Comparison of ENCODE assay signal across 1 cellular context in genomic region chr11:16271258-16271657, GRCh38.
A peak's percentile ranks its signal among the peaks of the same experiment; 100 is the strongest.
TF ChIP-seq lines count a peak whose summit lies in the region.

No MANE protein-coding gene starts in this region.

TF ChIP-seq in K562, 482 proteins besides CTCF, POLR2A, EP300 and RAD21 (continued from another document):
- TF ChIP-seq NCOR1 (IDR thresholded peaks at IDR 0.05) (peak; percentile 27; the same call in 1 of the 2 replicates), ZNF174 (CRISPR knock-in tag; IDR thresholded peaks at IDR 0.05) (no peak), SMAD4 (CRISPR knock-in tag; conservative IDR thresholded peaks at IDR 0.05) (no peak), DPF2 (IDR thresholded peaks at IDR 0.05) (peak; percentile 43; the same call in 1 of the 2 replicates), MCM7 (IDR thresholded peaks at IDR 0.05) (no peak), NFYB (IDR thresholded peaks at IDR 0.05; ENCODE audit: extremely low read depth, insufficient read length) (no peak), ZNF41 (CRISPR knock-in tag; conservative IDR thresholded peaks at IDR 0.05) (no peak), POU5F1 (IDR thresholded peaks at IDR 0.05; ENCODE audit: borderline replicate concordance, low read depth, low read length, partially characterized antibody) (no peak), FOXJ3 (CRISPR knock-in tag; IDR thresholded peaks at IDR 0.05) (no peak), ZNF511 (CRISPR knock-in tag; IDR thresholded peaks at IDR 0.05) (no peak), CEBPB (tag; IDR thresholded peaks at IDR 0.05) (no peak), CBFB (CRISPR knock-in tag; IDR thresholded peaks at IDR 0.05) (no peak), TCF3 (CRISPR knock-in tag; IDR thresholded peaks at IDR 0.05) (peak; percentile 33; the same call in 1 of the 2 replicates), ZNF609 (CRISPR knock-in tag; IDR thresholded peaks at IDR 0.05; ENCODE audit: borderline replicate concordance) (no peak), ELF2 (CRISPR knock-in tag; IDR thresholded peaks at IDR 0.05) (no peak), ARID3A (IDR thresholded peaks at IDR 0.05; ENCODE audit: borderline replicate concordance, low read depth, low read length) (0 out of 2 replicates have a peak, but pooled peaks have one; percentile 51), ZBTB8A (IDR thresholded peaks at IDR 0.05; ENCODE audit: partially characterized antibody) (no peak), SMC3 (conservative IDR thresholded peaks at IDR 0.05; ENCODE audit: insufficient read depth, low read depth, low read length) (no peak), CBFA2T3 (IDR thresholded peaks at IDR 0.05) (peak; percentile 36; the same call in 1 of the 2 replicates), SMARCA4 (IDR thresholded peaks at IDR 0.05) (peak; percentile 42; the same call in 1 of the 2 replicates), HLTF (IDR thresholded peaks at IDR 0.05) (no peak), TAL1 (IDR thresholded peaks at IDR 0.05) (peak; percentile 48), KAT8 (IDR thresholded peaks at IDR 0.05; ENCODE audit: low read depth) (no peak), ARID1B (IDR thresholded peaks at IDR 0.05) (peak; percentile 76), SMARCE1 (IDR thresholded peaks at IDR 0.05) (peak; percentile 57; the same call in 1 of the 2 replicates), SIX5 (IDR thresholded peaks at IDR 0.05; ENCODE audit: borderline replicate concordance in 1 of 2, insufficient read depth in 1 of 2, low read depth in 1 of 2, low read length in 2 of 2) (no peak), HOXB6 (CRISPR knock-in tag; IDR thresholded peaks at IDR 0.05; ENCODE audit: borderline replicate concordance) (no peak), ZBTB11 (CRISPR knock-in tag; IDR thresholded peaks at IDR 0.05) (no peak), CTBP1 (IDR thresholded peaks at IDR 0.05; ENCODE audit: borderline replicate concordance) (no peak)
- TF ChIP-seq, protein P1, sequence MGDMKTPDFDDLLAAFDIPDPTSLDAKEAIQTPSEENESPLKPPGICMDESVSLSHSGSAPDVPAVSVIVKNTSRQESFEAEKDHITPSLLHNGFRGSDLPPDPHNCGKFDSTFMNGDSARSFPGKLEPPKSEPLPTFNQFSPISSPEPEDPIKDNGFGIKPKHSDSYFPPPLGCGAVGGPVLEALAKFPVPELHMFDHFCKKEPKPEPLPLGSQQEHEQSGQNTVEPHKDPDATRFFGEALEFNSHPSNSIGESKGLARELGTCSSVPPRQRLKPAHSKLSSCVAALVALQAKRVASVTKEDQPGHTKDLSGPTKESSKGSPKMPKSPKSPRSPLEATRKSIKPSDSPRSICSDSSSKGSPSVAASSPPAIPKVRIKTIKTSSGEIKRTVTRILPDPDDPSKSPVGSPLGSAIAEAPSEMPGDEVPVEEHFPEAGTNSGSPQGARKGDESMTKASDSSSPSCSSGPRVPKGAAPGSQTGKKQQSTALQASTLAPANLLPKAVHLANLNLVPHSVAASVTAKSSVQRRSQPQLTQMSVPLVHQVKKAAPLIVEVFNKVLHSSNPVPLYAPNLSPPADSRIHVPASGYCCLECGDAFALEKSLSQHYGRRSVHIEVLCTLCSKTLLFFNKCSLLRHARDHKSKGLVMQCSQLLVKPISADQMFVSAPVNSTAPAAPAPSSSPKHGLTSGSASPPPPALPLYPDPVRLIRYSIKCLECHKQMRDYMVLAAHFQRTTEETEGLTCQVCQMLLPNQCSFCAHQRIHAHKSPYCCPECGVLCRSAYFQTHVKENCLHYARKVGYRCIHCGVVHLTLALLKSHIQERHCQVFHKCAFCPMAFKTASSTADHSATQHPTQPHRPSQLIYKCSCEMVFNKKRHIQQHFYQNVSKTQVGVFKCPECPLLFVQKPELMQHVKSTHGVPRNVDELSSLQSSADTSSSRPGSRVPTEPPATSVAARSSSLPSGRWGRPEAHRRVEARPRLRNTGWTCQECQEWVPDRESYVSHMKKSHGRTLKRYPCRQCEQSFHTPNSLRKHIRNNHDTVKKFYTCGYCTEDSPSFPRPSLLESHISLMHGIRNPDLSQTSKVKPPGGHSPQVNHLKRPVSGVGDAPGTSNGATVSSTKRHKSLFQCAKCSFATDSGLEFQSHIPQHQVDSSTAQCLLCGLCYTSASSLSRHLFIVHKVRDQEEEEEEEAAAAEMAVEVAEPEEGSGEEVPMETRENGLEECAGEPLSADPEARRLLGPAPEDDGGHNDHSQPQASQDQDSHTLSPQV (IDR thresholded peaks at IDR 0.05): no peak
- TF ChIP-seq, protein P2, sequence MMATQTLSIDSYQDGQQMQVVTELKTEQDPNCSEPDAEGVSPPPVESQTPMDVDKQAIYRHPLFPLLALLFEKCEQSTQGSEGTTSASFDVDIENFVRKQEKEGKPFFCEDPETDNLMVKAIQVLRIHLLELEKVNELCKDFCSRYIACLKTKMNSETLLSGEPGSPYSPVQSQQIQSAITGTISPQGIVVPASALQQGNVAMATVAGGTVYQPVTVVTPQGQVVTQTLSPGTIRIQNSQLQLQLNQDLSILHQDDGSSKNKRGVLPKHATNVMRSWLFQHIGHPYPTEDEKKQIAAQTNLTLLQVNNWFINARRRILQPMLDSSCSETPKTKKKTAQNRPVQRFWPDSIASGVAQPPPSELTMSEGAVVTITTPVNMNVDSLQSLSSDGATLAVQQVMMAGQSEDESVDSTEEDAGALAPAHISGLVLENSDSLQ (IDR thresholded peaks at IDR 0.05): peak; percentile 73
- TF ChIP-seq, protein P3, sequence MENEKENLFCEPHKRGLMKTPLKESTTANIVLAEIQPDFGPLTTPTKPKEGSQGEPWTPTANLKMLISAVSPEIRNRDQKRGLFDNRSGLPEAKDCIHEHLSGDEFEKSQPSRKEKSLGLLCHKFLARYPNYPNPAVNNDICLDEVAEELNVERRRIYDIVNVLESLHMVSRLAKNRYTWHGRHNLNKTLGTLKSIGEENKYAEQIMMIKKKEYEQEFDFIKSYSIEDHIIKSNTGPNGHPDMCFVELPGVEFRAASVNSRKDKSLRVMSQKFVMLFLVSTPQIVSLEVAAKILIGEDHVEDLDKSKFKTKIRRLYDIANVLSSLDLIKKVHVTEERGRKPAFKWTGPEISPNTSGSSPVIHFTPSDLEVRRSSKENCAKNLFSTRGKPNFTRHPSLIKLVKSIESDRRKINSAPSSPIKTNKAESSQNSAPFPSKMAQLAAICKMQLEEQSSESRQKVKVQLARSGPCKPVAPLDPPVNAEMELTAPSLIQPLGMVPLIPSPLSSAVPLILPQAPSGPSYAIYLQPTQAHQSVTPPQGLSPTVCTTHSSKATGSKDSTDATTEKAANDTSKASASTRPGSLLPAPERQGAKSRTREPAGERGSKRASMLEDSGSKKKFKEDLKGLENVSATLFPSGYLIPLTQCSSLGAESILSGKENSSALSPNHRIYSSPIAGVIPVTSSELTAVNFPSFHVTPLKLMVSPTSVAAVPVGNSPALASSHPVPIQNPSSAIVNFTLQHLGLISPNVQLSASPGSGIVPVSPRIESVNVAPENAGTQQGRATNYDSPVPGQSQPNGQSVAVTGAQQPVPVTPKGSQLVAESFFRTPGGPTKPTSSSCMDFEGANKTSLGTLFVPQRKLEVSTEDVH (IDR thresholded peaks at IDR 0.05; ENCODE audit: low read depth, partially characterized antibody): no peak
- TF ChIP-seq, protein P4, sequence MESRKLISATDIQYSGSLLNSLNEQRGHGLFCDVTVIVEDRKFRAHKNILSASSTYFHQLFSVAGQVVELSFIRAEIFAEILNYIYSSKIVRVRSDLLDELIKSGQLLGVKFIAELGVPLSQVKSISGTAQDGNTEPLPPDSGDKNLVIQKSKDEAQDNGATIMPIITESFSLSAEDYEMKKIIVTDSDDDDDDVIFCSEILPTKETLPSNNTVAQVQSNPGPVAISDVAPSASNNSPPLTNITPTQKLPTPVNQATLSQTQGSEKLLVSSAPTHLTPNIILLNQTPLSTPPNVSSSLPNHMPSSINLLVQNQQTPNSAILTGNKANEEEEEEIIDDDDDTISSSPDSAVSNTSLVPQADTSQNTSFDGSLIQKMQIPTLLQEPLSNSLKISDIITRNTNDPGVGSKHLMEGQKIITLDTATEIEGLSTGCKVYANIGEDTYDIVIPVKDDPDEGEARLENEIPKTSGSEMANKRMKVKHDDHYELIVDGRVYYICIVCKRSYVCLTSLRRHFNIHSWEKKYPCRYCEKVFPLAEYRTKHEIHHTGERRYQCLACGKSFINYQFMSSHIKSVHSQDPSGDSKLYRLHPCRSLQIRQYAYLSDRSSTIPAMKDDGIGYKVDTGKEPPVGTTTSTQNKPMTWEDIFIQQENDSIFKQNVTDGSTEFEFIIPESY (CRISPR knock-in tag; IDR thresholded peaks at IDR 0.05): no peak
- TF ChIP-seq, protein P5, sequence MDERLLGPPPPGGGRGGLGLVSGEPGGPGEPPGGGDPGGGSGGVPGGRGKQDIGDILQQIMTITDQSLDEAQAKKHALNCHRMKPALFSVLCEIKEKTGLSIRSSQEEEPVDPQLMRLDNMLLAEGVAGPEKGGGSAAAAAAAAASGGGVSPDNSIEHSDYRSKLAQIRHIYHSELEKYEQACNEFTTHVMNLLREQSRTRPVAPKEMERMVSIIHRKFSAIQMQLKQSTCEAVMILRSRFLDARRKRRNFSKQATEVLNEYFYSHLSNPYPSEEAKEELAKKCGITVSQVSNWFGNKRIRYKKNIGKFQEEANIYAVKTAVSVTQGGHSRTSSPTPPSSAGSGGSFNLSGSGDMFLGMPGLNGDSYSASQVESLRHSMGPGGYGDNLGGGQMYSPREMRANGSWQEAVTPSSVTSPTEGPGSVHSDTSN (CRISPR knock-in tag; IDR thresholded peaks at IDR 0.05; ENCODE audit: low read depth): no peak
- TF ChIP-seq, protein P5 (tag; conservative IDR thresholded peaks at IDR 0.05; ENCODE audit: low read depth): peak; percentile 80
